Comparison of ENCODE assay signal across 33 cellular contexts in genomic region chr2:39484206-39484605, GRCh38. TPM values are rescaled to one million over a fixed set of nuclear protein-coding genes. Genes with fewer than 3 reads are reported as not detected.
DNase-seq lines count a peak whose midpoint lies in the region; ATAC-seq, FAIRE-seq and TF ChIP-seq lines count a peak whose summit lies in the region.
"Had no signal": no experiment of that assay in that cellular context is flagged by ENCODE, and none has a peak within 500 bp of the region (broad histone marks: within the 10 kb centered on the region; RNA-seq: fewer than 3 reads in every experiment).

No MANE protein-coding gene starts in this region.

- no peak overlapping the region for H2AFZ ChIP-seq in K562 (ENCODE audit: low read depth, low read length)

- TF ChIP-seq EP300 in K562 (IDR thresholded peaks at IDR 0.05; ENCODE audit: low read length) = no peak

- TF ChIP-seq RAD21 in K562 (CRISPR knock-in tag; conservative IDR thresholded peaks at IDR 0.05 in 1 of 2, IDR thresholded peaks at IDR 0.05 in 1 of 2) = no peak

- peaks cover 0 to 6% (median 0%) of the 10 kb centered on the region in 11 donors for H3K9me3 Mint-ChIP-seq in naive thymus-derived CD4-positive, alpha-beta T cell
- H3K9me3 Mint-ChIP-seq: activated CD4-positive, alpha-beta T cell treated with anti-CD3 and anti-CD28 coated beads, Interleukin-2, amount 10 ng/mL, durations not matched to agents 24 days and 14 days; activated T-cell treated with anti-CD3 and anti-CD28 coated beads, Interleukin-2, amount 50 U/mL, for 24 hours; neural crest cell; stimulated activated naive CD8-positive, alpha-beta T cell treated with anti-CD3 and anti-CD28 coated beads, Interleukin-15, Interleukin-2, amounts not matched to agents 100 ng/mL and 50 ng/mL, for 24 hours had no signal

- no peaks in the 10 kb centered on the region for H3K9me1 ChIP-seq in K562 (ENCODE audit: control insufficient read depth, insufficient read depth, low read length)

- H3K27me3 ChIP-seq in left ventricle myocardium inferior (ENCODE audit: low read depth) (no peaks in the 10 kb centered on the region), K562 (ENCODE audit: control insufficient read depth in 2 of 2, insufficient read depth in 2 of 2, low read length in 2 of 2) (no peaks in the 10 kb centered on the region), subcutaneous abdominal adipose tissue (ENCODE audit: control insufficient read depth in 5 of 5, insufficient read depth in 4 of 5, low read length in 5 of 5) (no peaks in the 10 kb centered on the region), H7 (ENCODE audit: control insufficient read depth, insufficient read depth, low read length) (no peaks in the 10 kb centered on the region)
- H3K27me3 ChIP-seq in naive thymus-derived CD4-positive, alpha-beta T cell (ENCODE audit: control insufficient read depth in 2 of 2, insufficient read depth in 2 of 2, low read length in 2 of 2) = no peaks in the 10 kb centered on the region
- H3K27me3 ChIP-seq: colonic mucosa, Peyer's patch, right atrium auricular region, thyroid gland had no signal

- H3K9ac ChIP-seq in K562 (ENCODE audit: insufficient read depth in 1 of 2, low read depth in 2 of 2, low read length in 2 of 2) (no peak overlapping the region), subcutaneous abdominal adipose tissue (ENCODE audit: low read length in 5 of 5) (no peak overlapping the region)

- intact Hi-C loops in left ventricle myocardium inferior (cut with micrococcal nuclease) = no loop called here
- intact Hi-C loops in left ventricle myocardium superior (cut with micrococcal nuclease) = no loop called here
- intact Hi-C loops in K562 (cut with micrococcal nuclease) = no loop called here
- intact Hi-C loops in naive thymus-derived CD4-positive, alpha-beta T cell (cut with micrococcal nuclease) = no loop called here

- no peaks in the 10 kb centered on the region for H4K20me1 ChIP-seq in K562 (replicated peaks; ENCODE audit: control insufficient read depth, insufficient read depth, low read length)

- H3K4me3 ChIP-seq in left ventricle myocardium inferior (no peak overlapping the region), K562 (no peak overlapping the region), subcutaneous abdominal adipose tissue (ENCODE audit: low read depth in 1 of 5, low read length in 5 of 5) (peak overlapping the region in 1 of 5 donors; percentile 22), H7 (ENCODE audit: insufficient read depth, low read depth, low read length) (no peak overlapping the region)
- H3K4me3 ChIP-seq in naive thymus-derived CD4-positive, alpha-beta T cell (ENCODE audit: low read length) = no peak overlapping the region
- H3K4me3 ChIP-seq: colonic mucosa, Peyer's patch, right atrium auricular region, smooth muscle cell, thyroid gland had no signal

- ATAC-seq in left ventricle myocardium superior (no peak), K562 (no peak), left lobe of liver (peak; percentile 38)
- no peak for ATAC-seq in naive thymus-derived CD4-positive, alpha-beta T cell
- ATAC-seq: HCT116 had no signal

- in situ Hi-C loops in K562 (cut with MboI) = no loop called here

- no peaks in the 10 kb centered on the region for H3K9me3 ChIP-seq in left ventricle myocardium inferior (replicated peaks)
- no peaks in the 10 kb centered on the region for H3K9me3 ChIP-seq in K562 (replicated peaks; ENCODE audit: control insufficient read depth, insufficient read depth, low read depth, low read length)
- no peaks in the 10 kb centered on the region for H3K9me3 ChIP-seq in subcutaneous abdominal adipose tissue (ENCODE audit: control insufficient read depth in 5 of 5, low read length in 5 of 5)
- no peaks in the 10 kb centered on the region for H3K9me3 ChIP-seq in naive thymus-derived CD4-positive, alpha-beta T cell (ENCODE audit: control insufficient read depth in 2 of 3, low read length in 3 of 3)
- H3K9me3 ChIP-seq: colonic mucosa, Peyer's patch, right atrium auricular region, thyroid gland had no signal

- H3K36me3 ChIP-seq in left ventricle myocardium inferior (no peaks in the 10 kb centered on the region), K562 (ENCODE audit: control insufficient read depth, insufficient read depth, low read length) (no peaks in the 10 kb centered on the region), subcutaneous abdominal adipose tissue (ENCODE audit: control insufficient read depth in 5 of 5, insufficient read depth in 5 of 5, low read length in 5 of 5) (no peaks in the 10 kb centered on the region), H7 (replicated peaks; ENCODE audit: control insufficient read depth, insufficient read depth, low read length) (no peaks in the 10 kb centered on the region; the same call in 1 of the 2 replicates)
- no peaks in the 10 kb centered on the region for H3K36me3 ChIP-seq in naive thymus-derived CD4-positive, alpha-beta T cell (ENCODE audit: control insufficient read depth in 2 of 3, insufficient read depth in 3 of 3, low read length in 3 of 3)
- H3K36me3 ChIP-seq: colonic mucosa, Peyer's patch, right atrium auricular region, thyroid gland had no signal

- no peak overlapping the region for H3K27ac Mint-ChIP-seq in naive thymus-derived CD4-positive, alpha-beta T cell
- H3K27ac Mint-ChIP-seq: activated CD4-positive, alpha-beta T cell treated with anti-CD3 and anti-CD28 coated beads, Interleukin-2, amount 10 ng/mL, durations not matched to agents 24 days and 14 days; activated naive CD8-positive, alpha-beta T cell; activated T-cell treated with anti-CD3 and anti-CD28 coated beads, Interleukin-2, amount 50 U/mL, for 24 hours; IgD-negative memory B cell; stimulated activated naive CD8-positive, alpha-beta T cell treated with anti-CD3 and anti-CD28 coated beads, Interleukin-15, Interleukin-2, amounts not matched to agents 100 ng/mL and 50 ng/mL, for 24 hours had no signal

- H3K36me3 Mint-ChIP-seq in naive thymus-derived CD4-positive, alpha-beta T cell = peaks cover 0 to 5% (median under 1%) of the 10 kb centered on the region in 5 donors
- H3K36me3 Mint-ChIP-seq: IgD-negative memory B cell had no signal

- peaks cover 25% of the 10 kb centered on the region for H3K4me1 ChIP-seq in left ventricle myocardium inferior
- H3K4me1 ChIP-seq in K562 (replicated peaks in 1 of 2; ENCODE audit: control insufficient read depth in 2 of 2, insufficient read depth in 2 of 2, low read length in 2 of 2) = peaks cover 0 to 7% of the 10 kb centered on the region in 2 experiments; a peak in 2 of 5 replicates
- H3K4me1 ChIP-seq in subcutaneous abdominal adipose tissue (ENCODE audit: control insufficient read depth in 5 of 5, insufficient read depth in 5 of 5, low read length in 5 of 5) = peaks cover 0 to 36% (median 30%) of the 10 kb centered on the region in 5 donors
- no peaks in the 10 kb centered on the region for H3K4me1 ChIP-seq in naive thymus-derived CD4-positive, alpha-beta T cell (ENCODE audit: control insufficient read depth in 2 of 2, insufficient read depth in 2 of 2, low read length in 2 of 2)
- H3K4me1 ChIP-seq: colonic mucosa, Peyer's patch, thyroid gland had no signal

- H3K27me3 Mint-ChIP-seq in naive thymus-derived CD4-positive, alpha-beta T cell = peaks cover 0 to 12% (median 6%) of the 10 kb centered on the region in 5 donors
- H3K27me3 Mint-ChIP-seq: activated naive CD8-positive, alpha-beta T cell; stimulated activated naive CD8-positive, alpha-beta T cell treated with anti-CD3 and anti-CD28 coated beads, Interleukin-15, Interleukin-2, amounts not matched to agents 100 ng/mL and 50 ng/mL, for 24 hours had no signal

- H3K4me3 Mint-ChIP-seq in naive thymus-derived CD4-positive, alpha-beta T cell = no peak overlapping the region
- H3K4me3 Mint-ChIP-seq: activated CD4-positive, alpha-beta T cell treated with anti-CD3 and anti-CD28 coated beads, Interleukin-2, amount 10 ng/mL, durations not matched to agents 24 days and 14 days; activated naive CD8-positive, alpha-beta T cell; activated T-cell treated with anti-CD3 and anti-CD28 coated beads, Interleukin-2, amount 50 U/mL, for 24 hours; IgD-negative memory B cell; neural crest cell; stimulated activated naive CD8-positive, alpha-beta T cell treated with anti-CD3 and anti-CD28 coated beads, Interleukin-15, Interleukin-2, amounts not matched to agents 100 ng/mL and 50 ng/mL, for 24 hours had no signal

- POLR2A ChIA-PET in K562 (lab: Yijun Ruan, JAX) = interaction anchor here (0.7 kb wide), 1 partner anchor 140 kb away, joined by 3 read pairs; no protein-coding TSS in a partner anchor
- POLR2A ChIA-PET in naive thymus-derived CD4-positive, alpha-beta T cell (lab: Charles Lee) = interaction anchor here (0.6 kb wide), 1 partner anchor 10 kb away, joined by 3 read pairs; no protein-coding TSS in a partner anchor

- FAIRE-seq in K562 (lab: Jason Lieb, UNC) = no peak
- FAIRE-seq in frontal cortex (lab: Jason Lieb, UNC) = no peak
- FAIRE-seq: bronchial epithelial cell, GM12892, keratinocyte had no signal

- TF ChIP-seq CTCF in left ventricle myocardium inferior (IDR thresholded peaks at IDR 0.05; ENCODE audit: borderline replicate concordance) (no peak), K562 (IDR thresholded peaks at IDR 0.05 in 2 of 3, conservative IDR thresholded peaks at IDR 0.05 in 1 of 3; ENCODE audit: insufficient read depth in 2 of 3, low read depth in 1 of 3, low read length in 3 of 3) (no peak)

- no TSS peak for BruUV-seq in K562 (replicated peaks; lab: Mats Ljungman, UMichigan)

- DNase-seq in left ventricle myocardium inferior (no peak), left ventricle myocardium superior (no peak), K562 (ENCODE audit: extremely low read depth in 1 of 4, low spot score in 3 of 4) (no peak), left lobe of liver (ENCODE audit: low spot score) (no peak), H7 (no peak), frontal cortex (ENCODE audit: low spot score in 2 of 2) (no peak)
- no peak for DNase-seq in naive thymus-derived CD4-positive, alpha-beta T cell
- DNase-seq: activated CD4-positive, alpha-beta T cell treated with anti-CD3 and anti-CD28 coated beads, Interleukin-2, amount 10 ng/mL, durations not matched to agents 24 days and 14 days; activated effector memory CD4-positive, alpha-beta T cell treated with anti-CD3 and anti-CD28 coated beads, Interleukin-2, amount 50 U/mL, for 16 hours; activated T-cell treated with anti-CD3 and anti-CD28 coated beads, Interleukin-2, amount 50 U/mL, for 24 hours; anterior cingulate cortex; colonic mucosa; effector CD8-positive, alpha-beta T cell; glutamatergic neuron; NCI-H1436 treated with DMSO at 0.1 percent for 48 hours; NCI-H2081 treated with DMSO at 0.1 percent for 48 hours; NCI-H526 treated with DMSO at 0.1 percent for 48 hours; Peyer's patch; posterior cingulate gyrus; SIG-M5; T1000; thyroid gland had no signal

- no peak for TF ChIP-seq POLR2A in K562 (conservative IDR thresholded peaks at IDR 0.05)

- H3K4me1 Mint-ChIP-seq in naive thymus-derived CD4-positive, alpha-beta T cell = peaks cover 0 to 8% (median 0%) of the 10 kb centered on the region in 7 donors

- H3K4me2 ChIP-seq in K562 (ENCODE audit: insufficient read depth, low read length) = no peak overlapping the region
- H3K4me2 ChIP-seq: smooth muscle cell had no signal

- H3K79me2 ChIP-seq in K562 (ENCODE audit: control insufficient read depth, insufficient read depth, low read length) = no peaks in the 10 kb centered on the region

- CTCF ChIA-PET in K562 (lab: Yijun Ruan, JAX; ENCODE audit: low intra/inter-chr PET ratio) = no interaction called here
- CTCF ChIA-PET in naive thymus-derived CD4-positive, alpha-beta T cell (lab: Charles Lee) = no interaction called here

- H3K27ac ChIP-seq in left ventricle myocardium inferior (replicated peaks) (peak overlapping the region; percentile 2), K562 (ENCODE audit: extremely low read depth, low read depth, low read length) (no peak overlapping the region; the same call in 2 of the 3 replicates), subcutaneous abdominal adipose tissue (ENCODE audit: low read depth, low read length) (peak overlapping the region; percentile 6)
- no peak overlapping the region for H3K27ac ChIP-seq in naive thymus-derived CD4-positive, alpha-beta T cell (ENCODE audit: low read depth, low read length)
- H3K27ac ChIP-seq: colonic mucosa, Peyer's patch, right atrium auricular region, thyroid gland had no signal

RNA-seq across cellular contexts. Expression of gene MAP4K3, which starts 47.1 kb away (rescaled TPM):
- total RNA-seq in left ventricle myocardium inferior = 37.1 TPM
- 31.4 TPM for total RNA-seq in left ventricle myocardium superior
- 73.1 and 225 TPM in 2 replicates for total RNA-seq in K562 (2011; cell fraction: chromatin; rRNA removed; ENCODE audit: low replicate concordance)
- total RNA-seq in K562 (2011; cell fraction: nucleolus; rRNA removed) = 23.2 and 29.0 TPM in 2 replicates
- total RNA-seq in K562 (2011; cell fraction: nucleoplasm; rRNA removed) = 73.0 and 112 TPM in 2 replicates
- 22.6 and 24.4 TPM in 2 replicates for total RNA-seq in K562 (2014; rRNA removed)
- 27.8 and 30.0 TPM in 2 replicates for total RNA-seq in K562 (2014; rRNA removed; fragmentation: Illumina TruSeq; extraction: Trizol)
- total RNA-seq in K562 (2015; rRNA removed; fragmentation: Illumina TruSeq; extraction: Trizol) = 22.1 and 27.0 TPM in 2 replicates
- total RNA-seq in K562 (2021) = 16.9 and 22.2 TPM in 2 replicates
- polyA plus RNA-seq in K562 (2011; rRNA removed) = 16.6 and 18.0 TPM in 2 replicates
- 1.5 and 4.2 TPM in 2 replicates for polyA plus RNA-seq in K562 (2011; cell fraction: cytosol; rRNA removed)
- 22.8 and 28.7 TPM in 2 replicates for polyA plus RNA-seq in K562 (2011; cell fraction: nucleus; rRNA removed)
- 8.7 and 10.2 TPM in 2 replicates for polyA plus RNA-seq in K562 (2012)
- polyA plus RNA-seq in K562 (2014; fragmentation: Illumina TruSeq; extraction: Trizol) = 10.6 and 13.4 TPM in 2 replicates
- polyA plus RNA-seq in K562 (2014; fragmentation: Nextera tagmentation; extraction: Ambion mirVana) = 1 to 10 TPM; 3.1 to 4.4 TPM
- 8.2 and 11.7 TPM in 2 replicates for polyA plus RNA-seq in K562 (2014; rRNA removed)
- polyA minus RNA-seq in K562 (2011; rRNA and poly(A)+ RNA removed) = 40.5 and 51.3 TPM in 2 replicates
- polyA minus RNA-seq in K562 (2011; cell fraction: cytosol; rRNA and poly(A)+ RNA removed) = 6.9 and 14.5 TPM in 2 replicates
- 48.7 and 81.2 TPM in 2 replicates for polyA minus RNA-seq in K562 (2011; cell fraction: nucleus; rRNA and poly(A)+ RNA removed)
- 12.8 TPM for total RNA-seq in left lobe of liver
- total RNA-seq in naive thymus-derived CD4-positive, alpha-beta T cell = 10 to 100 TPM; 14.4 to 32.2 (median 19.9) TPM
- polyA plus RNA-seq in naive thymus-derived CD4-positive, alpha-beta T cell = 1 to 10 TPM; 2.9 to 3.2 TPM
- total RNA-seq in H7 (2014; rRNA removed; shearing (Covaris generic)) = 48.4 and 83.7 TPM in 2 replicates
- total RNA-seq in frontal cortex = 104 TPM

Comparison
In these comparisons a context has a peak if more than half of its experiments do, and no peak if none do; other contexts are left out.
1. H3K27ac ChIP-seq: peak in left ventricle myocardium inferior (single experiment) and subcutaneous abdominal adipose tissue (single experiment); none in K562 (single experiment) and naive thymus-derived CD4-positive, alpha-beta T cell (single experiment).